In the genomic region with DNA sequence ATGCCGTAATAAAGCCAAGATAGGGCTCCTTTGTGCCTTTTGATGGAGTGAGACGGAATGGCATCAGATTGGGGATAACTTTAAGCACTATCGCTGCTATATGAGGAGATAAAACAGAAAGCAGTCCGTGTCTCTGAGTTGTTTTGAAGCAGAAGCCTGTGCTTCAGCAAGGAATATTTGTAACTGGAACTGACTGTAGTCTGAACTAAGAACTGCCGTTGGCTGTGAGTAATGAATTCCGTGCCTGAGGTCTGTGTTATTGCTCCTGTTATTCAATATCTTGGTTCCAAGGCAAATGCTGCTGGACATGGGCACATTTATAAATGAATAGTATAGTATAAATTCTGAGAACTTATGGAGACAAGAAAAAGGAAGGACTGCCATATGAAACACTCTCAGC, we compare ENCODE assay signal across 21 cellular contexts.
A peak's percentile ranks its signal among the peaks of the same experiment; 100 is the strongest.
DNase-seq lines count a peak whose midpoint lies in the region; ATAC-seq and TF ChIP-seq lines count a peak whose summit lies in the region.
"Had no signal": no experiment of that assay in that cellular context is flagged by ENCODE, and none has a peak within 500 bp of the region (broad histone marks: within the 10 kb centered on the region; RNA-seq: fewer than 3 reads in every experiment).

No MANE protein-coding gene starts in this region.

- H3K4me2 ChIP-seq in SK-N-SH: peak overlapping the region; percentile 75

- H3K4me1 ChIP-seq in SK-N-SH (ENCODE audit: control insufficient read depth in 1 of 2, insufficient read depth in 2 of 2, low read depth in 1 of 2, low read length in 1 of 2): peaks cover 0 to 8% of the 10 kb centered on the region in 2 experiments; a peak in 2 of 4 replicates
- H3K4me1 ChIP-seq: right atrium auricular region had no signal

- H3K36me3 ChIP-seq in SK-N-SH (replicated peaks in 1 of 2; ENCODE audit: control insufficient read depth in 1 of 2, insufficient read depth in 2 of 2, low read length in 1 of 2): no peaks in the 10 kb centered on the region
- H3K36me3 ChIP-seq: neutrophil, right atrium auricular region had no signal

- peak overlapping the region; percentile 74 for H2AFZ ChIP-seq in SK-N-SH (ENCODE audit: low read depth)

- CTCF ChIA-PET in SK-N-SH (lab: Yijun Ruan, JAX) (no interaction called here), HEK293T (lab: Yijun Ruan, JAX) (no interaction called here)

- H3K9me3 Mint-ChIP-seq in osteocyte (ENCODE audit: unreplicated experiment): no peaks in the 10 kb centered on the region

- no peaks in the 10 kb centered on the region for H3K9me3 ChIP-seq in SK-N-SH
- H3K9me3 ChIP-seq: neutrophil, right atrium auricular region had no signal

- H3F3A ChIP-seq in SK-N-SH (replicated peaks; ENCODE audit: insufficient read depth): peaks cover 16% of the 10 kb centered on the region

- H3K4me3 ChIP-seq in SK-N-SH (ENCODE audit: low read depth in 2 of 2, low read length in 1 of 2) (peak overlapping the region; percentile 12 to 42; a peak in 3 of 4 replicates), fibroblast of mammary gland (ENCODE audit: control insufficient read depth, low read depth, low read length) (no peak overlapping the region)
- H3K4me3 ChIP-seq: coronary artery, right atrium auricular region had no signal

- H3K27me3 ChIP-seq in SK-N-SH (ENCODE audit: insufficient read depth): no peaks in the 10 kb centered on the region
- H3K27me3 ChIP-seq: neutrophil, right atrium auricular region had no signal

- H3K9me2 ChIP-seq in SK-N-SH: no peaks in the 10 kb centered on the region

- no peaks in the 10 kb centered on the region for H4K20me1 ChIP-seq in SK-N-SH (ENCODE audit: insufficient read depth)

- peaks cover 40% of the 10 kb centered on the region for H3K4me1 Mint-ChIP-seq in osteocyte (ENCODE audit: unreplicated experiment)
- H3K4me1 Mint-ChIP-seq: memory B cell had no signal

- ATAC-seq in HG03097 (IDR thresholded peaks at IDR 0.05; ENCODE audit: low FRiP score, unreplicated experiment) (no peak), GM18909 (IDR thresholded peaks at IDR 0.05; ENCODE audit: poor library complexity, unreplicated experiment) (no peak)

- H3K36me3 Mint-ChIP-seq in osteocyte (ENCODE audit: unreplicated experiment): no peaks in the 10 kb centered on the region
- H3K36me3 Mint-ChIP-seq: memory B cell had no signal

- WGBS in SK-N-SH (ENCODE audit: low lambda C conversion rate): 38% methylated on average over 6 of the region's 6 CpGs

- peak overlapping the region; percentile 36 for H3K4me3 Mint-ChIP-seq in osteocyte (ENCODE audit: unreplicated experiment)
- H3K4me3 Mint-ChIP-seq: memory B cell had no signal

- no peak for TF ChIP-seq RAD21 in SK-N-SH (IDR thresholded peaks at IDR 0.05; ENCODE audit: low read length)

- no peak for TF ChIP-seq EP300 in SK-N-SH (IDR thresholded peaks at IDR 0.05; ENCODE audit: borderline replicate concordance in 1 of 2, low read depth in 1 of 2, low read length in 1 of 2)

- peak overlapping the region; percentile 62 for H3K9ac ChIP-seq in SK-N-SH

- no peaks in the 10 kb centered on the region for H3K79me2 ChIP-seq in SK-N-SH (ENCODE audit: insufficient read depth)

- no peak for TF ChIP-seq CTCF in SK-N-SH (IDR thresholded peaks at IDR 0.05)
- no peak for TF ChIP-seq CTCF in fibroblast of mammary gland (conservative IDR thresholded peaks at IDR 0.05; ENCODE audit: control insufficient read depth, insufficient read depth, low read depth, low read length)
- TF ChIP-seq CTCF in osteocyte (IDR thresholded peaks at IDR 0.05): no peak

- H3K27me3 Mint-ChIP-seq in osteocyte (ENCODE audit: unreplicated experiment): no peaks in the 10 kb centered on the region
- H3K27me3 Mint-ChIP-seq: memory B cell had no signal

- POLR2A ChIA-PET in SK-N-SH (lab: Yijun Ruan, JAX): no interaction called here
- POLR2A ChIA-PET in HEK293T (lab: Yijun Ruan, JAX): no interaction called here

- H3K27ac Mint-ChIP-seq in osteocyte (ENCODE audit: unreplicated experiment): peak overlapping the region; percentile 81
- H3K27ac Mint-ChIP-seq: memory B cell had no signal

- H3K27ac ChIP-seq in SK-N-SH (ENCODE audit: low read depth in 2 of 2, low read length in 1 of 2): peak overlapping the region; percentile 80 to 86
- H3K27ac ChIP-seq: coronary artery, neutrophil, right atrium auricular region had no signal

- peak; percentile 46 for DNase-seq in AG20443 (ENCODE audit: low spot score)
- DNase-seq in SK-N-SH: no peak
- DNase-seq in fibroblast of mammary gland (ENCODE audit: low read depth): peak; percentile 43
- no peak for DNase-seq in osteocyte (ENCODE audit: extremely low spot score, unreplicated experiment)
- no peak for DNase-seq in HEK293T (ENCODE audit: extremely low spot score)
- DNase-seq in mesenteric fat pad (ENCODE audit: low spot score): no peak
- DNase-seq: activated CD4-positive, alpha-beta T cell treated with anti-CD3 and anti-CD28 coated beads for 4 hours; activated CD8-positive, alpha-beta memory T cell treated with anti-CD3 and anti-CD28 coated beads, Interleukin-2, amount 50 U/mL, for 48 hours; activated gamma-delta T cell; AML-193; anterior cingulate cortex; NCI-H524 treated with DMSO at 0.1 percent for 48 hours; SIG-M5; stimulated activated CD4-positive, alpha-beta T cell treated with anti-CD3 and anti-CD28 coated beads, Interleukin-2, amount 100 ng/mL, for 48 hours; T1000 had no signal

TF ChIP-seq in SK-N-SH, 30 proteins besides CTCF, POLR2A, EP300 and RAD21:
- TF ChIP-seq, protein P1, sequence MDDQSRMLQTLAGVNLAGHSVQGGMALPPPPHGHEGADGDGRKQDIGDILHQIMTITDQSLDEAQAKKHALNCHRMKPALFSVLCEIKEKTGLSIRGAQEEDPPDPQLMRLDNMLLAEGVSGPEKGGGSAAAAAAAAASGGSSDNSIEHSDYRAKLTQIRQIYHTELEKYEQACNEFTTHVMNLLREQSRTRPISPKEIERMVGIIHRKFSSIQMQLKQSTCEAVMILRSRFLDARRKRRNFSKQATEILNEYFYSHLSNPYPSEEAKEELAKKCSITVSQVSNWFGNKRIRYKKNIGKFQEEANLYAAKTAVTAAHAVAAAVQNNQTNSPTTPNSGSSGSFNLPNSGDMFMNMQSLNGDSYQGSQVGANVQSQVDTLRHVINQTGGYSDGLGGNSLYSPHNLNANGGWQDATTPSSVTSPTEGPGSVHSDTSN (IDR thresholded peaks at IDR 0.05): peak; percentile 57; the same call in 1 of the 2 replicates
- TF ChIP-seq NFIC (IDR thresholded peaks at IDR 0.05; ENCODE audit: borderline replicate concordance) (peak; percentile 35; the same call in 1 of the 2 replicates), TCF12 (IDR thresholded peaks at IDR 0.05) (peak; percentile 59), GABPA (IDR thresholded peaks at IDR 0.05; ENCODE audit: low read depth) (no peak)

TF ChIP-seq in HEK293T, 16 proteins besides CTCF, POLR2A, EP300 and RAD21:
- TF ChIP-seq, protein P2, sequence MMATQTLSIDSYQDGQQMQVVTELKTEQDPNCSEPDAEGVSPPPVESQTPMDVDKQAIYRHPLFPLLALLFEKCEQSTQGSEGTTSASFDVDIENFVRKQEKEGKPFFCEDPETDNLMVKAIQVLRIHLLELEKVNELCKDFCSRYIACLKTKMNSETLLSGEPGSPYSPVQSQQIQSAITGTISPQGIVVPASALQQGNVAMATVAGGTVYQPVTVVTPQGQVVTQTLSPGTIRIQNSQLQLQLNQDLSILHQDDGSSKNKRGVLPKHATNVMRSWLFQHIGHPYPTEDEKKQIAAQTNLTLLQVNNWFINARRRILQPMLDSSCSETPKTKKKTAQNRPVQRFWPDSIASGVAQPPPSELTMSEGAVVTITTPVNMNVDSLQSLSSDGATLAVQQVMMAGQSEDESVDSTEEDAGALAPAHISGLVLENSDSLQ (IDR thresholded peaks at IDR 0.05): no peak
- no peak for TF ChIP-seq LEF1 (IDR thresholded peaks at IDR 0.05; ENCODE audit: borderline replicate concordance)
- no peak for TF ChIP-seq CTBP1 (IDR thresholded peaks at IDR 0.05; ENCODE audit: borderline replicate concordance)
- TF ChIP-seq FOXM1 (IDR thresholded peaks at IDR 0.05; ENCODE audit: borderline replicate concordance): no peak
- TF ChIP-seq SP1 (IDR thresholded peaks at IDR 0.05): no peak
- TF ChIP-seq FOXA1 (IDR thresholded peaks at IDR 0.05): no peak
- no peak for TF ChIP-seq ELF4 (IDR thresholded peaks at IDR 0.05)
- TF ChIP-seq FOXK2 (IDR thresholded peaks at IDR 0.05): no peak
- TF ChIP-seq NFRKB (IDR thresholded peaks at IDR 0.05): no peak
- no peak for TF ChIP-seq BHLHE40 (IDR thresholded peaks at IDR 0.05; ENCODE audit: borderline replicate concordance)
- TF ChIP-seq HDGF (IDR thresholded peaks at IDR 0.05; ENCODE audit: borderline replicate concordance): no peak
- TF ChIP-seq ARNT (IDR thresholded peaks at IDR 0.05): no peak
- no peak for TF ChIP-seq TARDBP (IDR thresholded peaks at IDR 0.05)
- no peak for TF ChIP-seq SUZ12 (IDR thresholded peaks at IDR 0.05)
- no peak for TF ChIP-seq L3MBTL2 (conservative IDR thresholded peaks at IDR 0.05)
- no peak for TF ChIP-seq ZNF384 (IDR thresholded peaks at IDR 0.05)

Comparison
In these comparisons a context has a peak if more than half of its experiments do, and no peak if none do; other contexts are left out.
1. DNase-seq: peak in AG20443 (single experiment) and fibroblast of mammary gland (single experiment); none in SK-N-SH (single experiment), osteocyte (single experiment), HEK293T (single experiment) and mesenteric fat pad (single experiment).